Comparison of ENCODE assay signal across 9 cellular contexts in genomic region chr9:121700831-121701419, GRCh38. TPM values are rescaled to one million over a fixed set of nuclear protein-coding genes. Genes with fewer than 3 reads are reported as not detected.
A peak's percentile ranks its signal among the peaks of the same experiment; 100 is the strongest.
DNase-seq lines count a peak whose midpoint lies in the region; ATAC-seq and TF ChIP-seq lines count a peak whose summit lies in the region.
"Had no signal": no experiment of that assay in that cellular context is flagged by ENCODE, and none has a peak within 500 bp of the region (broad histone marks: within the 10 kb centered on the region; RNA-seq: fewer than 3 reads in every experiment).

No MANE protein-coding gene starts in this region.

- H3K4me2 ChIP-seq in mammary epithelial cell (ENCODE audit: insufficient read depth, low read depth, low read length), result peak overlapping the region; percentile 99

- peak overlapping the region; percentile 82 for H3K4me3 Mint-ChIP-seq in HFFc6
- H3K4me3 Mint-ChIP-seq in activated T-cell treated with anti-CD3 and anti-CD28 coated beads, Interleukin-2, amount 50 U/mL, for 72 hours, result no peak overlapping the region

- no peak overlapping the region; the same call in 1 of the 2 replicates for H3K27ac Mint-ChIP-seq in HFFc6
- no peak overlapping the region for H3K27ac Mint-ChIP-seq in activated T-cell treated with anti-CD3 and anti-CD28 coated beads, Interleukin-2, amount 50 U/mL, for 72 hours

- H3K4me1 ChIP-seq in mammary epithelial cell (ENCODE audit: insufficient read depth, low read length), result peaks cover 56% of the 10 kb centered on the region
- H3K4me1 ChIP-seq in skeletal muscle tissue (ENCODE audit: control insufficient read depth in 3 of 3, insufficient read depth in 3 of 3, low read length in 3 of 3), result peaks cover 28 to 48% (median 40%) of the 10 kb centered on the region in 3 donors

- no peaks in the 10 kb centered on the region; the same call in 1 of the 2 replicates for H3K27me3 Mint-ChIP-seq in HFFc6 (ENCODE audit: insufficient read depth)
- peaks cover 63% of the 10 kb centered on the region for H3K27me3 Mint-ChIP-seq in activated T-cell treated with anti-CD3 and anti-CD28 coated beads, Interleukin-2, amount 50 U/mL, for 72 hours (ENCODE audit: low read depth)

- CTCF ChIA-PET in mammary epithelial cell (lab: Charles Lee; ENCODE audit: low non-redundant PET), result interaction anchor here (1.5 kb wide), 1 partner anchor 19 kb away, joined by 7 read pairs; no protein-coding TSS in a partner anchor

- H3K36me3 ChIP-seq in mammary epithelial cell (ENCODE audit: insufficient read depth, low read length) (no peaks in the 10 kb centered on the region), skeletal muscle tissue (ENCODE audit: control insufficient read depth in 3 of 3, insufficient read depth in 3 of 3, low read length in 3 of 3) (no peaks in the 10 kb centered on the region)

- BruUV-seq in mammary epithelial cell (replicated peaks; lab: Mats Ljungman, UMichigan), result no TSS peak

- H3K4me1 Mint-ChIP-seq in HFFc6 (ENCODE audit: low read depth), result peaks cover 21% of the 10 kb centered on the region
- H3K4me1 Mint-ChIP-seq in activated T-cell treated with anti-CD3 and anti-CD28 coated beads, Interleukin-2, amount 50 U/mL, for 72 hours (ENCODE audit: low read depth), result peaks cover 8% of the 10 kb centered on the region

- H3K9me3 ChIP-seq in mammary epithelial cell (replicated peaks; ENCODE audit: insufficient read depth, low read length) (no peaks in the 10 kb centered on the region), skeletal muscle tissue (ENCODE audit: control insufficient read depth in 3 of 3, low read length in 3 of 3) (no peaks in the 10 kb centered on the region)

- no peaks in the 10 kb centered on the region for H3K9me3 Mint-ChIP-seq in HFFc6
- H3K9me3 Mint-ChIP-seq in activated T-cell treated with anti-CD3 and anti-CD28 coated beads, Interleukin-2, amount 50 U/mL, for 72 hours, result no peaks in the 10 kb centered on the region

- TF ChIP-seq CTCF in HFFc6 (IDR thresholded peaks at IDR 0.05) (no peak), mammary epithelial cell (conservative IDR thresholded peaks at IDR 0.05 in 1 of 2, IDR thresholded peaks at IDR 0.05 in 1 of 2; ENCODE audit: extremely low read depth in 1 of 2, insufficient read depth in 1 of 2, low read depth in 1 of 2, low read length in 2 of 2) (no peak)

- H3K27ac ChIP-seq in mammary epithelial cell (ENCODE audit: insufficient read depth, low read depth, low read length) (peak overlapping the region; percentile 79), skeletal muscle tissue (ENCODE audit: low read depth, low read length) (no peak overlapping the region)

- peak overlapping the region; percentile 84 for H3K9ac ChIP-seq in mammary epithelial cell (ENCODE audit: insufficient read depth, low read length)
- H3K9ac ChIP-seq in skeletal muscle tissue (ENCODE audit: low read depth in 1 of 3, low read length in 3 of 3), result peak overlapping the region in 2 of 3 donors; percentile 32 to 68

- WGBS in mammary epithelial cell (ENCODE audit: low coverage, missing lambda C conversion rate), result under 1% methylated on average over 20 of the region's 26 CpGs

- in situ Hi-C loops in mammary epithelial cell (cut with MboI; ENCODE audit: low sequenced_read_pairs in 2 of 2), result no loop called here

- H3K4me3 ChIP-seq in mammary epithelial cell (replicated peaks in 1 of 3; ENCODE audit: insufficient read depth in 1 of 3, low read depth in 2 of 3, low read length in 3 of 3) (peak overlapping the region; percentile 41 to 88 (median 72)), skeletal muscle tissue (ENCODE audit: low read length in 3 of 3) (peak overlapping the region in 2 of 3 donors; percentile 24 to 60)

- no peak overlapping the region for H2AFZ ChIP-seq in mammary epithelial cell (ENCODE audit: low read depth, low read length)

- H3K36me3 Mint-ChIP-seq in HFFc6 (ENCODE audit: low read depth), result no peaks in the 10 kb centered on the region
- H3K36me3 Mint-ChIP-seq in activated T-cell treated with anti-CD3 and anti-CD28 coated beads, Interleukin-2, amount 50 U/mL, for 72 hours (ENCODE audit: insufficient read depth in 2 of 2), result no peaks in the 10 kb centered on the region

- DNase-seq in HFFc6 (no peak), mammary epithelial cell (no peak), hepatic stellate cell (ENCODE audit: low spot score) (peak; percentile 48), putamen (ENCODE audit: low spot score) (no peak)
- no peak for DNase-seq in activated T-cell treated with anti-CD3 and anti-CD28 coated beads, Interleukin-2, amount 50 U/mL, for 72 hours
- no peak for DNase-seq in activated CD8-positive, alpha-beta memory T cell treated with anti-CD3 and anti-CD28 coated beads, Interleukin-2, amount 50 U/mL, for 48 hours
- DNase-seq: T-helper 9 cell had no signal

- no peaks in the 10 kb centered on the region for H3K27me3 ChIP-seq in mammary epithelial cell (ENCODE audit: insufficient read depth, low read length)
- no peaks in the 10 kb centered on the region for H3K27me3 ChIP-seq in skeletal muscle tissue (ENCODE audit: control insufficient read depth in 3 of 3, insufficient read depth in 3 of 3, low read length in 3 of 3)

- H4K20me1 ChIP-seq in mammary epithelial cell (ENCODE audit: insufficient read depth, low read length), result no peaks in the 10 kb centered on the region

- intact Hi-C loops in mammary epithelial cell (cut with micrococcal nuclease), result loop anchor here (1.0 to 5.0 kb wide), 6 partner anchors 19 to 391 kb away; partner anchors contain the start of gene TTLL11

- dilution Hi-C loops in mammary epithelial cell (cut with HindIII; ENCODE audit: low sequenced_read_pairs), result no loop called here

- H3K79me2 ChIP-seq in mammary epithelial cell (ENCODE audit: insufficient read depth, low read length), result peaks cover 61% of the 10 kb centered on the region

- no peak for ATAC-seq in activated T-cell treated with anti-CD3 and anti-CD28 coated beads, Interleukin-2, amount 50 U/mL, for 72 hours (replicated peaks in 1 of 2)
- ATAC-seq in HG03439 (IDR thresholded peaks at IDR 0.05; ENCODE audit: unreplicated experiment), result no peak

RNA-seq across cellular contexts. Expression of gene DAB2IP, which starts 49.5 kb away (rescaled TPM):
- 10 to 100 TPM; 23.0 to 28.2 (median 25.7) TPM for total RNA-seq in HFFc6 (2021; fragmentation: NEBNext Ultra II Directional; extraction: Animal tissue kit (Norgen Biotek cat#: 25700))
- total RNA-seq in mammary epithelial cell (100 to 1,000 TPM in 1 of 2 donors, 10 to 100 TPM in 1; 78.4 to 103 TPM), skeletal muscle tissue (12.5 TPM)
- 60.0 TPM for polyA plus RNA-seq in mammary epithelial cell
- polyA minus RNA-seq in mammary epithelial cell, result 122 TPM
- under 1 TPM; 0.35 to 0.74 TPM for total RNA-seq in activated T-cell treated with anti-CD3 and anti-CD28 coated beads, Interleukin-2, amount 50 U/mL, for 72 hours
